ENCODE assay signal across 8 cellular contexts in genomic region chr1:84724128-84724860, GRCh38. TPM values are rescaled to one million over a fixed set of nuclear protein-coding genes. Genes with fewer than 3 reads are reported as not detected.
DNase-seq lines count a peak whose midpoint lies in the region; ATAC-seq, FAIRE-seq and TF ChIP-seq lines count a peak whose summit lies in the region.

No MANE protein-coding gene starts in this region.

- H4K20me1 ChIP-seq in IMR-90 (ENCODE audit: insufficient read depth, low read length): no peaks in the 10 kb centered on the region

- no peak for FAIRE-seq in kidney (lab: Jason Lieb, UNC)
- FAIRE-seq in small intestine (lab: Jason Lieb, UNC): no peak

- no peaks in the 10 kb centered on the region for H3K9me3 Mint-ChIP-seq in CD8-positive, alpha-beta T cell

- H4K91ac ChIP-seq in IMR-90 (ENCODE audit: insufficient read depth, low read depth, low read length): no peak overlapping the region

- H3K4me1 Mint-ChIP-seq in CD8-positive, alpha-beta T cell (ENCODE audit: low read depth): no peaks in the 10 kb centered on the region

- in situ Hi-C loops in IMR-90 (cut with MboI; ENCODE audit: low sequenced_read_pairs): no loop called here

- H2AK5ac ChIP-seq in IMR-90 (ENCODE audit: low read depth, low read length): peak overlapping the region; percentile 68; the same call in 1 of the 2 replicates

- dilution Hi-C loops in IMR-90 (cut with HindIII; ENCODE audit: low sequenced_read_pairs, unreplicated experiment): no loop called here

- H3K27me3 Mint-ChIP-seq in CD8-positive, alpha-beta T cell (ENCODE audit: low read depth): peaks cover 2% of the 10 kb centered on the region

- WGBS in IMR-90 (ENCODE audit: extremely low coverage in 2 of 2, insufficient read length in 1 of 2), 2 experiments: 100% methylated on average over 1 of the region's 17 CpGs; no CpG with 5 or more reads in 1 of the 2 experiments
- WGBS in testis, 2 donors: 37 to 61% methylated on average over 17 of the region's 17 CpGs
- 74 to 90% (median 84%) methylated on average over 17 of the region's 17 CpGs for WGBS in small intestine, 3 donors

- H4K5ac ChIP-seq in IMR-90 (ENCODE audit: low read depth, low read length): no peak overlapping the region

- no peak overlapping the region for H3K56ac ChIP-seq in IMR-90 (ENCODE audit: extremely low read depth, insufficient read depth, low read length)

- H3K36me3 Mint-ChIP-seq in CD8-positive, alpha-beta T cell: no peaks in the 10 kb centered on the region

- TF ChIP-seq RAD21 in IMR-90 (IDR thresholded peaks at IDR 0.05; ENCODE audit: low read length): no peak

- H2AK9ac ChIP-seq in IMR-90 (replicated peaks; ENCODE audit: low read depth, low read length, poor library complexity): peak overlapping the region; percentile 19

- peaks cover 4% of the 10 kb centered on the region; the same call in 1 of the 2 replicates for H3K9me1 ChIP-seq in IMR-90 (ENCODE audit: insufficient read depth, low read length)

- ATAC-seq in CD8-positive, alpha-beta T cell: peak; percentile 67
- no peak for ATAC-seq in IMR-90 (ENCODE audit: low read depth)
- ATAC-seq in GM18873 (IDR thresholded peaks at IDR 0.05; ENCODE audit: low FRiP score, unreplicated experiment): no peak
- ATAC-seq in HG03571 (IDR thresholded peaks at IDR 0.05; ENCODE audit: unreplicated experiment): no peak

- no peak overlapping the region for H3K4me2 ChIP-seq in IMR-90 (ENCODE audit: low read depth, low read length)

- H2BK20ac ChIP-seq in IMR-90 (ENCODE audit: low read depth, low read length): peak overlapping the region; percentile 42; the same call in 1 of the 2 replicates

- H3K18ac ChIP-seq in IMR-90 (ENCODE audit: low read depth, low read length): no peak overlapping the region

- no peak overlapping the region for H3K27ac ChIP-seq in CD8-positive, alpha-beta T cell (ENCODE audit: low read depth, low read length)
- H3K27ac ChIP-seq in IMR-90 (ENCODE audit: insufficient read depth, low read length): no peak overlapping the region
- H3K27ac ChIP-seq in kidney (ENCODE audit: low read depth in 2 of 2, low read length in 2 of 2): no peak overlapping the region
- H3K27ac ChIP-seq in testis: no peak overlapping the region
- H3K27ac ChIP-seq in small intestine (ENCODE audit: low read depth in 1 of 2, low read length in 1 of 2): no peak overlapping the region

- TF ChIP-seq POLR2A in IMR-90 (IDR thresholded peaks at IDR 0.05; ENCODE audit: low read depth, low read length) (no peak), testis (IDR thresholded peaks at IDR 0.05) (no peak)

- no peak overlapping the region for H3K4me3 ChIP-seq in CD8-positive, alpha-beta T cell (ENCODE audit: low read depth, low read length)
- H3K4me3 ChIP-seq in IMR-90 (ENCODE audit: insufficient read depth, low read depth, low read length) (no peak overlapping the region), kidney (ENCODE audit: low read length in 2 of 2) (no peak overlapping the region), testis (no peak overlapping the region), small intestine (ENCODE audit: low read depth in 1 of 2, low read length in 2 of 2) (no peak overlapping the region)

- BruUV-seq in IMR-90 (replicated peaks; lab: Mats Ljungman, UMichigan): no TSS peak

- H4K8ac ChIP-seq in IMR-90 (ENCODE audit: low read depth in 2 of 2, low read length in 2 of 2): no peak overlapping the region

- H2BK15ac ChIP-seq in IMR-90 (ENCODE audit: low read depth, low read length): no peak overlapping the region

- no peak overlapping the region for H3K14ac ChIP-seq in IMR-90 (replicated peaks; ENCODE audit: low read depth, low read length)

- DNase-seq in CD8-positive, alpha-beta T cell: peak; percentile 10 to 65 (median 38)
- DNase-seq in IMR-90: no peak
- peak; percentile 60 for DNase-seq in activated T-cell treated with anti-CD3 and anti-CD28 coated beads, Interleukin-2, amount 50 U/mL, for 1 hour
- no peak for DNase-seq in kidney
- peak; percentile 65 for DNase-seq in testis
- no peak for DNase-seq in small intestine

- H3K27me3 ChIP-seq in CD8-positive, alpha-beta T cell (ENCODE audit: insufficient read depth, low read length): no peaks in the 10 kb centered on the region
- H3K27me3 ChIP-seq in IMR-90 (ENCODE audit: control insufficient read depth, insufficient read depth, low read length) (no peaks in the 10 kb centered on the region), testis (no peaks in the 10 kb centered on the region), small intestine (ENCODE audit: control insufficient read depth in 2 of 2, insufficient read depth in 2 of 2, low read length in 2 of 2) (no peaks in the 10 kb centered on the region)

- H3K79me1 ChIP-seq in IMR-90 (ENCODE audit: low read depth in 1 of 2, low read length in 2 of 2): no peaks in the 10 kb centered on the region

- H3K23ac ChIP-seq in IMR-90 (ENCODE audit: low read depth, low read length): no peak overlapping the region

- H2AFZ ChIP-seq in IMR-90 (replicated peaks; ENCODE audit: low read length, poor library complexity): peak overlapping the region; percentile 33

- H3K4me3 Mint-ChIP-seq in CD8-positive, alpha-beta T cell: no peak overlapping the region

- H3K9me3 ChIP-seq in CD8-positive, alpha-beta T cell (ENCODE audit: low read length): no peaks in the 10 kb centered on the region
- no peaks in the 10 kb centered on the region for H3K9me3 ChIP-seq in IMR-90 (ENCODE audit: control insufficient read depth, insufficient read depth, low read length)
- H3K9me3 ChIP-seq in kidney (ENCODE audit: control insufficient read depth in 1 of 2, low read length in 2 of 2): no peaks in the 10 kb centered on the region
- H3K9me3 ChIP-seq in testis: no peaks in the 10 kb centered on the region
- no peaks in the 10 kb centered on the region for H3K9me3 ChIP-seq in small intestine (ENCODE audit: control insufficient read depth, low read depth)

- H2BK5ac ChIP-seq in IMR-90 (ENCODE audit: low read depth, low read length, poor library complexity, severe bottlenecking): no peak overlapping the region

- H3K4me1 ChIP-seq in CD8-positive, alpha-beta T cell (ENCODE audit: insufficient read depth, low read length): no peaks in the 10 kb centered on the region
- H3K4me1 ChIP-seq in IMR-90 (ENCODE audit: control insufficient read depth, insufficient read depth, low read length) (peaks cover 12% of the 10 kb centered on the region), kidney (ENCODE audit: control insufficient read depth in 1 of 2, insufficient read depth in 1 of 2, low read depth in 1 of 2, low read length in 2 of 2) (peaks cover 0 to 20% of the 10 kb centered on the region in 2 donors), testis (peaks cover 18% of the 10 kb centered on the region), small intestine (ENCODE audit: control insufficient read depth in 2 of 2, insufficient read depth in 1 of 2, low read depth in 1 of 2, low read length in 1 of 2) (peaks cover 2 to 9% of the 10 kb centered on the region in 2 donors)

- intact Hi-C loops in CD8-positive, alpha-beta T cell (cut with DNase I, micrococcal nuclease): loop anchor here (1.0 to 5.0 kb wide), 3 partner anchors 37 to 282 kb away; no protein-coding TSS in a partner anchor
- intact Hi-C loops in IMR-90 (cut with micrococcal nuclease): no loop called here
- intact Hi-C loops in kidney (cut with DNase I): no loop called here
- intact Hi-C loops in testis (cut with DNase I; ENCODE audit: low total_unique reads): no loop called here

- H3K36me3 ChIP-seq in CD8-positive, alpha-beta T cell (ENCODE audit: insufficient read depth, low read length): no peaks in the 10 kb centered on the region
- H3K36me3 ChIP-seq in IMR-90 (ENCODE audit: control insufficient read depth, insufficient read depth, low read length) (no peaks in the 10 kb centered on the region), kidney (ENCODE audit: control insufficient read depth in 1 of 2, insufficient read depth in 2 of 2, low read length in 2 of 2) (no peaks in the 10 kb centered on the region), testis (ENCODE audit: low read depth, missing control alignments) (no peaks in the 10 kb centered on the region), small intestine (ENCODE audit: control insufficient read depth in 2 of 2, insufficient read depth in 2 of 2, low read length in 2 of 2) (no peaks in the 10 kb centered on the region)

- no peak overlapping the region for H3K27ac Mint-ChIP-seq in CD8-positive, alpha-beta T cell

- peak overlapping the region; percentile 11; the same call in 1 of the 2 replicates for H2BK120ac ChIP-seq in IMR-90 (ENCODE audit: low read depth, low read length)

- peak; percentile 49 for TF ChIP-seq CTCF in CD8-positive, alpha-beta T cell (IDR thresholded peaks at IDR 0.05)
- no peak; the same call in 1 of the 2 replicates for TF ChIP-seq CTCF in IMR-90 (conservative IDR thresholded peaks at IDR 0.05; ENCODE audit: low read depth, low read length)
- TF ChIP-seq CTCF in kidney (IDR thresholded peaks at IDR 0.05; ENCODE audit: borderline replicate concordance, extremely low read depth, insufficient read depth): peak; percentile 56
- peak in 2 of 3 experiments; percentile 43 to 46 for TF ChIP-seq CTCF in testis (IDR thresholded peaks at IDR 0.05)

- H3K9ac ChIP-seq in IMR-90 (ENCODE audit: low read depth, low read length) (no peak overlapping the region), kidney (ENCODE audit: low read length in 2 of 2) (no peak overlapping the region)

- H3K4ac ChIP-seq in IMR-90 (ENCODE audit: low read depth, low read length): no peak overlapping the region

- CTCF ChIA-PET in CD8-positive, alpha-beta T cell (lab: Charles Lee): interaction anchor here (0.6 to 2.4 kb wide), 16 partner anchors 9 to 590 kb away, joined by 3 to 14 read pairs (median 4); partner anchors contain the start of gene PRKACB
- CTCF ChIA-PET in IMR-90 (lab: Yijun Ruan, JAX): no interaction called here

- POLR2A ChIA-PET in CD8-positive, alpha-beta T cell (lab: Charles Lee): no interaction called here
- POLR2A ChIA-PET in IMR-90 (lab: Charles Lee; ENCODE audit: unreplicated experiment): no interaction called here

TF ChIP-seq in IMR-90, 13 proteins besides CTCF, POLR2A, EP300 and RAD21 (continues in another document):
- TF ChIP-seq MXI1 (IDR thresholded peaks at IDR 0.05; ENCODE audit: borderline replicate concordance, low read depth, low read length) (no peak), CHD1 (IDR thresholded peaks at IDR 0.05; ENCODE audit: low read depth, low read length) (no peak), NFE2L2 (IDR thresholded peaks at IDR 0.05; ENCODE audit: low read depth, low read length) (no peak), SMC3 (IDR thresholded peaks at IDR 0.05; ENCODE audit: low read depth, low read length) (no peak), FOS (IDR thresholded peaks at IDR 0.05; ENCODE audit: low read depth, low read length) (no peak)

RNA-seq across cellular contexts. Expression of gene SSX2IP, which starts 34.0 kb away (rescaled TPM):
- 10 to 100 TPM; 11.4 to 12.3 TPM for total RNA-seq in CD8-positive, alpha-beta T cell
- 13.4 and 22.8 TPM in 2 replicates for total RNA-seq in IMR-90 (2012; rRNA removed)
- 4.6 and 7.7 TPM in 2 replicates for polyA plus RNA-seq in IMR-90 (2012; rRNA removed)
- polyA plus RNA-seq in IMR-90 (2012; cell fraction: cytosol; rRNA removed): 0.77 and 1.4 TPM in 2 replicates
- 0.90 and 7.3 TPM in 2 replicates for polyA plus RNA-seq in IMR-90 (2012; cell fraction: nucleus; rRNA removed; ENCODE audit: low replicate concordance)
- total RNA-seq in kidney: 18.2 TPM
- 12.1 TPM for polyA plus RNA-seq in kidney (ENCODE audit: insufficient read depth, low read depth, low replicate concordance)
- 100 to 1,000 TPM in 1 of 2 donors, 10 to 100 TPM in 1; 64.6 to 128 TPM for total RNA-seq in testis
- 158 TPM for polyA plus RNA-seq in testis (ENCODE audit: insufficient read depth, low read depth, low replicate concordance)
- 10 to 100 TPM in 2 of 3 donors, 1 to 10 TPM in 1; 5.7 to 15.7 (median 11.6) TPM for polyA plus RNA-seq in small intestine

Comparison
In these comparisons a context has a peak if more than half of its experiments do, and no peak if none do; other contexts are left out.
1. DNase-seq: peak in CD8-positive, alpha-beta T cell (7 of 7), activated T-cell treated with anti-CD3 and anti-CD28 coated beads, Interleukin-2, amount 50 U/mL, for 1 hour (single experiment) and testis (single experiment); none in IMR-90 (single experiment), kidney (single experiment) and small intestine (single experiment).
2. intact Hi-C loops: an anchor here in CD8-positive, alpha-beta T cell (1.0 to 5.0 kb wide); none called in IMR-90, kidney and testis.